ENCODE assay signal across 9 cellular contexts in genomic region chr9:100372648-100373047, GRCh38.
"Had no signal": no experiment of that assay in that cellular context is flagged by ENCODE, and none has a peak within 500 bp of the region (broad histone marks: within the 10 kb centered on the region; RNA-seq: fewer than 3 reads in every experiment).

No MANE protein-coding gene starts in this region.

- H3K27ac ChIP-seq: GM23248 had no signal

- H3K36me3 ChIP-seq: HAP-1 had no signal

- H3K4me3 Mint-ChIP-seq: HFFc6 had no signal

- H3K9ac ChIP-seq: GM23248 had no signal

- H3K9me3 Mint-ChIP-seq: HFFc6 had no signal

- H3K4me3 ChIP-seq: GM23248, HAP-1, K562 had no signal

- ATAC-seq: HCT116, K562 had no signal

- H3K9me3 ChIP-seq: HAP-1 had no signal

- DNase-seq: GM23248, GOT3, H7, HFFc6, KG1 had no signal

- H2AFZ ChIP-seq: GM23248 had no signal

- FAIRE-seq: HTR-8/SVneo, K562 had no signal
